Comparison of ENCODE assay signal across 12 cellular contexts in genomic region chr21:46120301-46121285, GRCh38. TPM values are rescaled to one million over a fixed set of nuclear protein-coding genes. Genes with fewer than 3 reads are reported as not detected.
DNase-seq lines count a peak whose midpoint lies in the region; ATAC-seq, FAIRE-seq and TF ChIP-seq lines count a peak whose summit lies in the region.
"Had no signal": no experiment of that assay in that cellular context is flagged by ENCODE, and none has a peak within 500 bp of the region (broad histone marks: within the 10 kb centered on the region; RNA-seq: fewer than 3 reads in every experiment).

No MANE protein-coding gene starts in this region.

- no peaks in the 10 kb centered on the region for H3K9me3 ChIP-seq in kidney (ENCODE audit: control insufficient read depth in 1 of 2, low read length in 2 of 2)
- no peaks in the 10 kb centered on the region for H3K9me3 ChIP-seq in smooth muscle cell (replicated peaks; ENCODE audit: low read depth)

- no peak overlapping the region for H3K27ac Mint-ChIP-seq in WTC11
- H3K27ac Mint-ChIP-seq: activated naive CD4-positive, alpha-beta T cell treated with anti-CD3 and anti-CD28 coated beads, Interleukin-2, amount 50 U/mL, for 72 hours had no signal

- FAIRE-seq in kidney (lab: Jason Lieb, UNC) = no peak
- FAIRE-seq: small intestine had no signal

- no peaks in the 10 kb centered on the region for H3K9me3 Mint-ChIP-seq in WTC11

- TF ChIP-seq CTCF in WTC11 (IDR thresholded peaks at IDR 0.05) (no peak), kidney (IDR thresholded peaks at IDR 0.05; ENCODE audit: borderline replicate concordance, extremely low read depth, insufficient read depth) (no peak), smooth muscle cell (IDR thresholded peaks at IDR 0.05; ENCODE audit: borderline replicate concordance, insufficient read depth, poor library complexity, severe bottlenecking) (no peak)

- POLR2A ChIA-PET in WTC11 (lab: Charles Lee) = no interaction called here

- intact Hi-C loops in kidney (cut with DNase I) = no loop called here

- no peaks in the 10 kb centered on the region for H3K36me3 ChIP-seq in kidney (ENCODE audit: control insufficient read depth in 1 of 2, insufficient read depth in 2 of 2, low read length in 2 of 2)
- H3K36me3 ChIP-seq in smooth muscle cell (ENCODE audit: low read depth) = no peaks in the 10 kb centered on the region

- 93% methylated on average over 17 of the region's 26 CpGs for WGBS in smooth muscle cell (ENCODE audit: low lambda C conversion rate)

- H3F3A ChIP-seq in smooth muscle cell (ENCODE audit: low read depth) = peaks cover 63% of the 10 kb centered on the region

- no peaks in the 10 kb centered on the region for H3K27me3 Mint-ChIP-seq in WTC11 (ENCODE audit: low read depth)

- no peak overlapping the region for H3K9ac ChIP-seq in kidney (ENCODE audit: low read length in 2 of 2)
- no peak overlapping the region for H3K9ac ChIP-seq in smooth muscle cell (ENCODE audit: low read depth)

- H2AFZ ChIP-seq in smooth muscle cell (ENCODE audit: low read depth) = no peak overlapping the region

- H3K4me3 Mint-ChIP-seq in WTC11 = no peak overlapping the region

- no peaks in the 10 kb centered on the region for H3K27me3 ChIP-seq in smooth muscle cell (ENCODE audit: low read depth)

- H3K4me1 ChIP-seq in kidney (ENCODE audit: control insufficient read depth in 1 of 2, insufficient read depth in 1 of 2, low read depth in 1 of 2, low read length in 2 of 2) (no peaks in the 10 kb centered on the region), smooth muscle cell (ENCODE audit: low read depth) (no peaks in the 10 kb centered on the region)

- CTCF ChIA-PET in WTC11 (lab: Charles Lee) = interaction anchor here (1.0 to 1.1 kb wide), 2 partner anchors 10 to 149 kb away, joined by 3 read pairs; no protein-coding TSS in a partner anchor

- peaks cover 56% of the 10 kb centered on the region for H3K79me2 ChIP-seq in smooth muscle cell (ENCODE audit: low read depth)

- no peak for ATAC-seq in WTC11
- ATAC-seq in HG02884 (IDR thresholded peaks at IDR 0.05; ENCODE audit: unreplicated experiment) = no peak
- ATAC-seq in HG03025 (IDR thresholded peaks at IDR 0.05; ENCODE audit: low FRiP score, unreplicated experiment) = no peak
- ATAC-seq: activated naive CD4-positive, alpha-beta T cell treated with anti-CD3 and anti-CD28 coated beads, Interleukin-2, amount 50 U/mL, for 72 hours had no signal

- DNase-seq in activated T-cell treated with anti-CD3 and anti-CD28 coated beads, Interleukin-2, amount 50 U/mL, for 1 hour = peak; percentile 6
- DNase-seq in activated T-cell treated with anti-CD3 and anti-CD28 coated beads, Interleukin-2, amount 50 U/mL, for 48 hours = no peak
- DNase-seq in WTC11 (ENCODE audit: low spot score) (peak; percentile 6), kidney (peak; percentile 64), smooth muscle cell (lab: John Stamatoyannopoulos, UW; ENCODE audit: unreplicated experiment) (no peak), NCI-H2196 (lab: John Stamatoyannopoulos, UW; ENCODE audit: unreplicated experiment) (no peak)
- DNase-seq: small intestine had no signal

- peaks cover 7% of the 10 kb centered on the region for H3K36me3 Mint-ChIP-seq in WTC11
- H3K36me3 Mint-ChIP-seq: activated naive CD4-positive, alpha-beta T cell treated with anti-CD3 and anti-CD28 coated beads, Interleukin-2, amount 50 U/mL, for 72 hours had no signal

- peaks cover 100% of the 10 kb centered on the region for H4K20me1 ChIP-seq in smooth muscle cell (ENCODE audit: low read depth)

- no peak overlapping the region for H3K27ac ChIP-seq in kidney (ENCODE audit: low read depth in 2 of 2, low read length in 2 of 2)
- H3K27ac ChIP-seq in smooth muscle cell (ENCODE audit: low read depth) = peak overlapping the region; percentile 54
- H3K27ac ChIP-seq: SK-N-MC had no signal

- H3K4me3 ChIP-seq in kidney (ENCODE audit: low read length in 2 of 2) = no peak overlapping the region
- H3K4me3 ChIP-seq in smooth muscle cell = no peak overlapping the region
- H3K4me3 ChIP-seq: SK-N-MC had no signal

- H3K4me2 ChIP-seq in smooth muscle cell = no peak overlapping the region

- no peaks in the 10 kb centered on the region for H3K4me1 Mint-ChIP-seq in WTC11

TF ChIP-seq in WTC11, 78 proteins besides CTCF, POLR2A, EP300 and RAD21 (continues in another document):
- no peak for TF ChIP-seq AR (CRISPR knock-in tag; IDR thresholded peaks at IDR 0.05)
- no peak for TF ChIP-seq JAZF1 (CRISPR knock-in tag; IDR thresholded peaks at IDR 0.05)
- TF ChIP-seq SMAD4 (CRISPR knock-in tag; IDR thresholded peaks at IDR 0.05) = no peak
- TF ChIP-seq RELA (CRISPR knock-in tag; IDR thresholded peaks at IDR 0.05; ENCODE audit: borderline replicate concordance) = no peak
- TF ChIP-seq ELF4 (CRISPR knock-in tag; IDR thresholded peaks at IDR 0.05; ENCODE audit: low read depth) = no peak
- no peak for TF ChIP-seq ZNF121 (CRISPR knock-in tag; IDR thresholded peaks at IDR 0.05)
- TF ChIP-seq ZNF263 (CRISPR knock-in tag; IDR thresholded peaks at IDR 0.05; ENCODE audit: low read depth) = no peak
- TF ChIP-seq ETV6 (CRISPR knock-in tag; IDR thresholded peaks at IDR 0.05) = no peak
- TF ChIP-seq, protein P1, sequence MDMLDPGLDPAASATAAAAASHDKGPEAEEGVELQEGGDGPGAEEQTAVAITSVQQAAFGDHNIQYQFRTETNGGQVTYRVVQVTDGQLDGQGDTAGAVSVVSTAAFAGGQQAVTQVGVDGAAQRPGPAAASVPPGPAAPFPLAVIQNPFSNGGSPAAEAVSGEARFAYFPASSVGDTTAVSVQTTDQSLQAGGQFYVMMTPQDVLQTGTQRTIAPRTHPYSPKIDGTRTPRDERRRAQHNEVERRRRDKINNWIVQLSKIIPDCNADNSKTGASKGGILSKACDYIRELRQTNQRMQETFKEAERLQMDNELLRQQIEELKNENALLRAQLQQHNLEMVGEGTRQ (CRISPR knock-in tag; IDR thresholded peaks at IDR 0.05) = no peak
- TF ChIP-seq FOXK1 (CRISPR knock-in tag; IDR thresholded peaks at IDR 0.05) = no peak
- no peak for TF ChIP-seq NFYB (CRISPR knock-in tag; conservative IDR thresholded peaks at IDR 0.05; ENCODE audit: low read depth)
- TF ChIP-seq STAT6 (CRISPR knock-in tag; conservative IDR thresholded peaks at IDR 0.05; ENCODE audit: low read depth) = no peak

RNA-seq across cellular contexts. Expression of gene COL6A2, which starts 22.7 kb away (rescaled TPM):
- total RNA-seq in WTC11 (2021) (111 to 138 TPM (median 138 TPM) in 3 replicates), kidney (174 TPM), smooth muscle cell (1,570 and 1,698 TPM in 2 replicates)
- polyA plus RNA-seq in kidney (ENCODE audit: insufficient read depth, low read depth, low replicate concordance) (52.4 TPM), smooth muscle cell (2,969 and 4,089 TPM in 2 replicates)

RNA-seq across cellular contexts. Expression of gene FTCD, which starts 34.8 kb away (rescaled TPM):
- total RNA-seq in WTC11 (2021) (6.1 to 9.6 TPM (median 9.5 TPM) in 3 replicates), kidney (51.6 TPM), smooth muscle cell (1.3 and 4.1 TPM in 2 replicates)
- polyA plus RNA-seq in kidney (ENCODE audit: insufficient read depth, low read depth, low replicate concordance) (273 TPM), smooth muscle cell (15.2 and 18.0 TPM in 2 replicates)
- total RNA-seq: MCF 10A had no signal

Comparison
In these comparisons a context has a peak if more than half of its experiments do, and no peak if none do; other contexts are left out.
1. DNase-seq: peak in activated T-cell treated with anti-CD3 and anti-CD28 coated beads, Interleukin-2, amount 50 U/mL, for 1 hour (single experiment), WTC11 (single experiment) and kidney (single experiment); none in activated T-cell treated with anti-CD3 and anti-CD28 coated beads, Interleukin-2, amount 50 U/mL, for 48 hours (0 of 2), smooth muscle cell (single experiment) and NCI-H2196 (single experiment).